ENCODE assay signal across 9 cellular contexts in genomic region chr3:143207338-143207961, GRCh38.
DNase-seq lines count a peak whose midpoint lies in the region; ATAC-seq, FAIRE-seq and TF ChIP-seq lines count a peak whose summit lies in the region.
"Had no signal": no experiment of that assay in that cellular context is flagged by ENCODE, and none has a peak within 500 bp of the region (broad histone marks: within the 10 kb centered on the region; RNA-seq: fewer than 3 reads in every experiment).

No MANE protein-coding gene starts in this region.

- no peak overlapping the region for H3K4me3 ChIP-seq in GM12864 (ENCODE audit: low read depth, low read length)
- H3K4me3 ChIP-seq in bronchial epithelial cell (ENCODE audit: low read depth, low read length): no peak overlapping the region
- no peak overlapping the region for H3K4me3 ChIP-seq in kidney (ENCODE audit: low read length in 2 of 2)
- H3K4me3 ChIP-seq: PC-9 had no signal

- DNase-seq in GM12864 (ENCODE audit: low read depth) (peak; percentile 80), bronchial epithelial cell (ENCODE audit: low read depth) (peak; percentile 7), kidney (no peak), mucosa of gallbladder (ENCODE audit: low spot score) (no peak), COR-L47 (lab: John Stamatoyannopoulos, UW) (no peak), HTR-8/SVneo (ENCODE audit: insufficient read length, low spot score) (no peak)

- H3K27me3 ChIP-seq in bronchial epithelial cell (ENCODE audit: control insufficient read depth, insufficient read depth, low read length): no peaks in the 10 kb centered on the region

- H3K36me3 ChIP-seq in bronchial epithelial cell (ENCODE audit: control insufficient read depth, insufficient read depth, low read length) (no peaks in the 10 kb centered on the region), kidney (ENCODE audit: control insufficient read depth in 1 of 2, insufficient read depth in 2 of 2, low read length in 2 of 2) (no peaks in the 10 kb centered on the region)

- intact Hi-C loops in kidney (cut with DNase I): no loop called here

- no peak overlapping the region for H3K9ac ChIP-seq in kidney (ENCODE audit: low read length in 2 of 2)

- ATAC-seq in GM21390 (IDR thresholded peaks at IDR 0.05; ENCODE audit: unreplicated experiment) (peak; percentile 90), HG03558 (IDR thresholded peaks at IDR 0.05; ENCODE audit: extremely low read depth, unreplicated experiment) (peak; percentile 71)

- FAIRE-seq in bronchial epithelial cell (lab: Jason Lieb, UNC) (no peak), kidney (lab: Jason Lieb, UNC) (no peak), HTR-8/SVneo (lab: Jason Lieb, UNC) (no peak)

- TF ChIP-seq CTCF in GM12864 (IDR thresholded peaks at IDR 0.05; ENCODE audit: low read depth, low read length, missing control alignments): no peak
- TF ChIP-seq CTCF in bronchial epithelial cell (IDR thresholded peaks at IDR 0.05; ENCODE audit: insufficient read depth, low read length, severe bottlenecking): no peak
- TF ChIP-seq CTCF in kidney (IDR thresholded peaks at IDR 0.05; ENCODE audit: borderline replicate concordance, extremely low read depth, insufficient read depth): no peak

- H3K27ac ChIP-seq in kidney (ENCODE audit: low read depth in 2 of 2, low read length in 2 of 2): no peak overlapping the region
- H3K27ac ChIP-seq: PC-9 had no signal

- H3K4me1 ChIP-seq in kidney (ENCODE audit: control insufficient read depth in 1 of 2, insufficient read depth in 1 of 2, low read depth in 1 of 2, low read length in 2 of 2): no peaks in the 10 kb centered on the region

- no peaks in the 10 kb centered on the region for H3K9me3 ChIP-seq in kidney (ENCODE audit: control insufficient read depth in 1 of 2, low read length in 2 of 2)

Comparison
In these comparisons a context has a peak if more than half of its experiments do, and no peak if none do; other contexts are left out.
1. DNase-seq: peak in GM12864 (single experiment) and bronchial epithelial cell (single experiment); none in kidney (single experiment), mucosa of gallbladder (single experiment), COR-L47 (single experiment) and HTR-8/SVneo (single experiment).